ENCODE assay signal across 15 cellular contexts in genomic region chr2:155442755-155443372, GRCh38.
A peak's percentile ranks its signal among the peaks of the same experiment; 100 is the strongest.
DNase-seq lines count a peak whose midpoint lies in the region; ATAC-seq and TF ChIP-seq lines count a peak whose summit lies in the region.
"Had no signal": no experiment of that assay in that cellular context is flagged by ENCODE, and none has a peak within 500 bp of the region (broad histone marks: within the 10 kb centered on the region; RNA-seq: fewer than 3 reads in every experiment).

No MANE protein-coding gene starts in this region.

- in situ Hi-C loops in astrocyte of the spinal cord (cut with HindIII; ENCODE audit: low sequenced_read_pairs): no loop called here

- H3K36me3 Mint-ChIP-seq in activated CD4-positive, alpha-beta memory T cell treated with anti-CD3 and anti-CD28 coated beads, Interleukin-2, amount 10 ng/mL, durations not matched to agents 7 days and 5 days (ENCODE audit: low read depth): no peaks in the 10 kb centered on the region

- no peak for TF ChIP-seq CTCF in astrocyte of the spinal cord (IDR thresholded peaks at IDR 0.05; ENCODE audit: low read depth, low read length)

- no peaks in the 10 kb centered on the region for H3K27me3 Mint-ChIP-seq in activated CD4-positive, alpha-beta memory T cell treated with anti-CD3 and anti-CD28 coated beads, Interleukin-2, amount 10 ng/mL, durations not matched to agents 7 days and 5 days

- H3K4me1 Mint-ChIP-seq in activated CD4-positive, alpha-beta memory T cell treated with anti-CD3 and anti-CD28 coated beads, Interleukin-2, amount 10 ng/mL, durations not matched to agents 7 days and 5 days: no peaks in the 10 kb centered on the region

- H3K9me3 Mint-ChIP-seq in activated CD4-positive, alpha-beta memory T cell treated with anti-CD3 and anti-CD28 coated beads, Interleukin-2, amount 10 ng/mL, durations not matched to agents 7 days and 5 days: peaks cover 4% of the 10 kb centered on the region

- intact Hi-C loops in left colon (cut with DNase I, micrococcal nuclease): no loop called here

- no peak overlapping the region for H3K4me3 ChIP-seq in astrocyte of the spinal cord (ENCODE audit: low read depth, low read length)
- H3K4me3 ChIP-seq: esophagus squamous epithelium, sigmoid colon, thyroid gland had no signal

- CTCF ChIA-PET in activated CD4-positive, alpha-beta memory T cell treated with anti-CD3 and anti-CD28 coated beads, Interleukin-2, amount 10 ng/mL, durations not matched to agents 7 days and 5 days (lab: Charles Lee): no interaction called here

- H3K27ac Mint-ChIP-seq in activated CD4-positive, alpha-beta memory T cell treated with anti-CD3 and anti-CD28 coated beads, Interleukin-2, amount 10 ng/mL, durations not matched to agents 7 days and 5 days: no peak overlapping the region

- no peak for ATAC-seq in left colon

- POLR2A ChIA-PET in activated CD4-positive, alpha-beta memory T cell treated with anti-CD3 and anti-CD28 coated beads, Interleukin-2, amount 10 ng/mL, durations not matched to agents 7 days and 5 days (lab: Charles Lee): no interaction called here

- H3K4me3 Mint-ChIP-seq in activated CD4-positive, alpha-beta memory T cell treated with anti-CD3 and anti-CD28 coated beads, Interleukin-2, amount 10 ng/mL, durations not matched to agents 7 days and 5 days: no peak overlapping the region

- peak; percentile 39 for DNase-seq in HPDE6-E6E7 (ENCODE audit: extremely low spot score)
- peak; percentile 82 for DNase-seq in NCI-H446 treated with DMSO at 0.1 percent for 48 hours (lab: John Stamatoyannopoulos, UW)
- DNase-seq in astrocyte of the spinal cord (ENCODE audit: low read depth, low spot score): peak; percentile 47
- peak; percentile 9 for DNase-seq in non-pigmented ciliary epithelial cell (ENCODE audit: low read depth)
- no peak for DNase-seq in left colon
- no peak for DNase-seq in SIG-M5 (lab: John Stamatoyannopoulos, UW)
- no peak for DNase-seq in activated CD4-positive, alpha-beta memory T cell treated with anti-CD3 and anti-CD28 coated beads, Interleukin-2, amount 10 ng/mL, durations not matched to agents 7 days and 5 days
- DNase-seq: activated CD4-positive, CD25-positive, alpha-beta regulatory T cell; activated effector memory CD4-positive, alpha-beta T cell treated with Interleukin-2 at 50 U/mL for 16 hours; dermis blood vessel endothelial cell; esophagus squamous epithelium; NCI-H2227 treated with DMSO at 0.1 percent for 48 hours; sigmoid colon; stimulated activated CD4-positive, alpha-beta T cell treated with anti-CD3 and anti-CD28 coated beads, Interleukin-4, amount 100 ng/mL, for 4 hours; thyroid gland had no signal

Comparison
In these comparisons a context has a peak if more than half of its experiments do, and no peak if none do; other contexts are left out.
1. DNase-seq: peak in HPDE6-E6E7 (single experiment), NCI-H446 treated with DMSO at 0.1 percent for 48 hours (single experiment), astrocyte of the spinal cord (single experiment) and non-pigmented ciliary epithelial cell (single experiment); none in left colon (0 of 2), SIG-M5 (single experiment) and activated CD4-positive, alpha-beta memory T cell treated with anti-CD3 and anti-CD28 coated beads, Interleukin-2, amount 10 ng/mL, durations not matched to agents 7 days and 5 days (single experiment).